ENCODE assay signal across 1 cellular context in genomic region chr7:148940702-148941597, GRCh38.
TF ChIP-seq lines count a peak whose summit lies in the region.

No MANE protein-coding gene starts in this region.

TF ChIP-seq in HepG2, 621 proteins besides CTCF, POLR2A, EP300 and RAD21 (continued from another document and continues in another):
- TF ChIP-seq MIER3 (CRISPR knock-in tag; IDR thresholded peaks at IDR 0.05; ENCODE audit: borderline replicate concordance) = peak; percentile 20; the same call in 1 of the 2 replicates
- TF ChIP-seq, protein P1, sequence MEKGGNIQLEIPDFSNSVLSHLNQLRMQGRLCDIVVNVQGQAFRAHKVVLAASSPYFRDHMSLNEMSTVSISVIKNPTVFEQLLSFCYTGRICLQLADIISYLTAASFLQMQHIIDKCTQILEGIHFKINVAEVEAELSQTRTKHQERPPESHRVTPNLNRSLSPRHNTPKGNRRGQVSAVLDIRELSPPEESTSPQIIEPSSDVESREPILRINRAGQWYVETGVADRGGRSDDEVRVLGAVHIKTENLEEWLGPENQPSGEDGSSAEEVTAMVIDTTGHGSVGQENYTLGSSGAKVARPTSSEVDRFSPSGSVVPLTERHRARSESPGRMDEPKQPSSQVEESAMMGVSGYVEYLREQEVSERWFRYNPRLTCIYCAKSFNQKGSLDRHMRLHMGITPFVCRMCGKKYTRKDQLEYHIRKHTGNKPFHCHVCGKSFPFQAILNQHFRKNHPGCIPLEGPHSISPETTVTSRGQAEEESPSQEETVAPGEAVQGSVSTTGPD (CRISPR knock-in tag; IDR thresholded peaks at IDR 0.05) = no peak
- TF ChIP-seq CBX2 (IDR thresholded peaks at IDR 0.05; ENCODE audit: low read depth, low read length) = 0 out of 2 replicates have a peak, but pooled peaks have one; percentile 12
- no peak for TF ChIP-seq CBX2 (CRISPR knock-in tag; IDR thresholded peaks at IDR 0.05; ENCODE audit: low read depth)
- TF ChIP-seq ZNF558 (CRISPR knock-in tag; IDR thresholded peaks at IDR 0.05; ENCODE audit: borderline replicate concordance) = no peak
- TF ChIP-seq, protein P2, sequence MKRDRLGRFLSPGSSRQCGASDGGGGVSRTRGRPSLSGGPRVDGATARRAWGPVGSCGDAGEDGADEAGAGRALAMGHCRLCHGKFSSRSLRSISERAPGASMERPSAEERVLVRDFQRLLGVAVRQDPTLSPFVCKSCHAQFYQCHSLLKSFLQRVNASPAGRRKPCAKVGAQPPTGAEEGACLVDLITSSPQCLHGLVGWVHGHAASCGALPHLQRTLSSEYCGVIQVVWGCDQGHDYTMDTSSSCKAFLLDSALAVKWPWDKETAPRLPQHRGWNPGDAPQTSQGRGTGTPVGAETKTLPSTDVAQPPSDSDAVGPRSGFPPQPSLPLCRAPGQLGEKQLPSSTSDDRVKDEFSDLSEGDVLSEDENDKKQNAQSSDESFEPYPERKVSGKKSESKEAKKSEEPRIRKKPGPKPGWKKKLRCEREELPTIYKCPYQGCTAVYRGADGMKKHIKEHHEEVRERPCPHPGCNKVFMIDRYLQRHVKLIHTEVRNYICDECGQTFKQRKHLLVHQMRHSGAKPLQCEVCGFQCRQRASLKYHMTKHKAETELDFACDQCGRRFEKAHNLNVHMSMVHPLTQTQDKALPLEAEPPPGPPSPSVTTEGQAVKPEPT (CRISPR knock-in tag; IDR thresholded peaks at IDR 0.05; ENCODE audit: low read depth) = no peak
- no peak for TF ChIP-seq HDAC6 (IDR thresholded peaks at IDR 0.05; ENCODE audit: low read depth, low read length)
- no peak for TF ChIP-seq ATM (IDR thresholded peaks at IDR 0.05; ENCODE audit: borderline replicate concordance)
- TF ChIP-seq ZNF790 (CRISPR knock-in tag; IDR thresholded peaks at IDR 0.05; ENCODE audit: borderline replicate concordance) = no peak
- TF ChIP-seq ZNF10 (CRISPR knock-in tag; IDR thresholded peaks at IDR 0.05; ENCODE audit: borderline replicate concordance, low read depth) = no peak
- TF ChIP-seq DMAP1 (CRISPR knock-in tag; IDR thresholded peaks at IDR 0.05) = peak; percentile 96; the same call in 1 of the 2 replicates
- TF ChIP-seq ZNF746 (CRISPR knock-in tag; IDR thresholded peaks at IDR 0.05) = no peak
- TF ChIP-seq PLSCR1 (CRISPR knock-in tag; IDR thresholded peaks at IDR 0.05; ENCODE audit: borderline replicate concordance) = no peak
- TF ChIP-seq ZNF253 (CRISPR knock-in tag; IDR thresholded peaks at IDR 0.05; ENCODE audit: borderline replicate concordance) = no peak
- peak; percentile 53; the same call in 1 of the 2 replicates for TF ChIP-seq MTA1 (CRISPR knock-in tag; IDR thresholded peaks at IDR 0.05; ENCODE audit: borderline replicate concordance)
- TF ChIP-seq ZNF501 (CRISPR knock-in tag; IDR thresholded peaks at IDR 0.05) = peak; percentile 80
- TF ChIP-seq ZNF782 (CRISPR knock-in tag; IDR thresholded peaks at IDR 0.05; ENCODE audit: borderline replicate concordance) = 0 out of 2 replicates have a peak, but pooled peaks have one; percentile 42
- 0 out of 2 replicates have a peak, but pooled peaks have one; percentile 19 for TF ChIP-seq ETV6 (CRISPR knock-in tag; conservative IDR thresholded peaks at IDR 0.05)
- no peak for TF ChIP-seq ESRRA (CRISPR knock-in tag; IDR thresholded peaks at IDR 0.05; ENCODE audit: low read depth)
- TF ChIP-seq ATF3 (CRISPR knock-in tag; IDR thresholded peaks at IDR 0.05) = peak; percentile 51
- TF ChIP-seq, protein P3, sequence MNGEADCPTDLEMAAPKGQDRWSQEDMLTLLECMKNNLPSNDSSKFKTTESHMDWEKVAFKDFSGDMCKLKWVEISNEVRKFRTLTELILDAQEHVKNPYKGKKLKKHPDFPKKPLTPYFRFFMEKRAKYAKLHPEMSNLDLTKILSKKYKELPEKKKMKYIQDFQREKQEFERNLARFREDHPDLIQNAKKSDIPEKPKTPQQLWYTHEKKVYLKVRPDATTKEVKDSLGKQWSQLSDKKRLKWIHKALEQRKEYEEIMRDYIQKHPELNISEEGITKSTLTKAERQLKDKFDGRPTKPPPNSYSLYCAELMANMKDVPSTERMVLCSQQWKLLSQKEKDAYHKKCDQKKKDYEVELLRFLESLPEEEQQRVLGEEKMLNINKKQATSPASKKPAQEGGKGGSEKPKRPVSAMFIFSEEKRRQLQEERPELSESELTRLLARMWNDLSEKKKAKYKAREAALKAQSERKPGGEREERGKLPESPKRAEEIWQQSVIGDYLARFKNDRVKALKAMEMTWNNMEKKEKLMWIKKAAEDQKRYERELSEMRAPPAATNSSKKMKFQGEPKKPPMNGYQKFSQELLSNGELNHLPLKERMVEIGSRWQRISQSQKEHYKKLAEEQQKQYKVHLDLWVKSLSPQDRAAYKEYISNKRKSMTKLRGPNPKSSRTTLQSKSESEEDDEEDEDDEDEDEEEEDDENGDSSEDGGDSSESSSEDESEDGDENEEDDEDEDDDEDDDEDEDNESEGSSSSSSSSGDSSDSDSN (CRISPR knock-in tag; IDR thresholded peaks at IDR 0.05) = peak; percentile 84
- TF ChIP-seq ZNF850 (CRISPR knock-in tag; conservative IDR thresholded peaks at IDR 0.05) = no peak
- 0 out of 2 replicates have a peak, but pooled peaks have one; percentile 47 for TF ChIP-seq ZNF274 (CRISPR knock-in tag; IDR thresholded peaks at IDR 0.05)
- TF ChIP-seq ZNF543 (CRISPR knock-in tag; IDR thresholded peaks at IDR 0.05) = no peak
- TF ChIP-seq ZNF670 (CRISPR knock-in tag; IDR thresholded peaks at IDR 0.05; ENCODE audit: borderline replicate concordance) = no peak
- TF ChIP-seq ZNF124 (CRISPR knock-in tag; IDR thresholded peaks at IDR 0.05) = no peak
- TF ChIP-seq MLLT10 (CRISPR knock-in tag; IDR thresholded peaks at IDR 0.05) = no peak
- peak; percentile 69; the same call in 1 of the 2 replicates for TF ChIP-seq FOXC1 (CRISPR knock-in tag; IDR thresholded peaks at IDR 0.05; ENCODE audit: borderline replicate concordance)
- TF ChIP-seq ARHGAP35 (CRISPR knock-in tag; IDR thresholded peaks at IDR 0.05; ENCODE audit: borderline replicate concordance) = no peak; the same call in 1 of the 2 replicates
- no peak for TF ChIP-seq ZBTB3 (CRISPR knock-in tag; IDR thresholded peaks at IDR 0.05; ENCODE audit: borderline replicate concordance, low read depth)
- no peak for TF ChIP-seq ZNF530 (CRISPR knock-in tag; IDR thresholded peaks at IDR 0.05; ENCODE audit: low read depth)
- no peak for TF ChIP-seq ZNF207 (IDR thresholded peaks at IDR 0.05; ENCODE audit: borderline replicate concordance)
- TF ChIP-seq RCOR2 (CRISPR knock-in tag; IDR thresholded peaks at IDR 0.05) = no peak
- TF ChIP-seq AGO1 (IDR thresholded peaks at IDR 0.05; ENCODE audit: low read depth, low read length, poor library complexity, severe bottlenecking) = peak; percentile 55
- TF ChIP-seq KDM1A (CRISPR knock-in tag; IDR thresholded peaks at IDR 0.05) = no peak
- no peak for TF ChIP-seq KLF15 (CRISPR knock-in tag; IDR thresholded peaks at IDR 0.05; ENCODE audit: borderline replicate concordance)
- TF ChIP-seq TBL1XR1 (IDR thresholded peaks at IDR 0.05; ENCODE audit: borderline replicate concordance, low read length, partially characterized antibody) = no peak
- no peak for TF ChIP-seq FUBP1 (CRISPR knock-in tag; IDR thresholded peaks at IDR 0.05; ENCODE audit: borderline replicate concordance)
- no peak for TF ChIP-seq PLRG1 (conservative IDR thresholded peaks at IDR 0.05)
- TF ChIP-seq FOXJ3 (CRISPR knock-in tag; IDR thresholded peaks at IDR 0.05; ENCODE audit: borderline replicate concordance) = no peak
- no peak for TF ChIP-seq ZNF652 (CRISPR knock-in tag; IDR thresholded peaks at IDR 0.05; ENCODE audit: borderline replicate concordance, low read depth)
- no peak for TF ChIP-seq HOXA9 (CRISPR knock-in tag; IDR thresholded peaks at IDR 0.05; ENCODE audit: borderline replicate concordance)
- peak; percentile 41; the same call in 1 of the 2 replicates for TF ChIP-seq GATAD1 (CRISPR knock-in tag; IDR thresholded peaks at IDR 0.05)
- TF ChIP-seq ZNF737 (CRISPR knock-in tag; IDR thresholded peaks at IDR 0.05; ENCODE audit: borderline replicate concordance) = no peak
- TF ChIP-seq NRL (CRISPR knock-in tag; IDR thresholded peaks at IDR 0.05; ENCODE audit: borderline replicate concordance) = peak; percentile 70; the same call in 1 of the 2 replicates
- TF ChIP-seq ZSCAN22 (CRISPR knock-in tag; IDR thresholded peaks at IDR 0.05) = no peak
- peak; percentile 10; the same call in 1 of the 2 replicates for TF ChIP-seq NCOA2 (CRISPR knock-in tag; IDR thresholded peaks at IDR 0.05)
- peak; percentile 28; the same call in 1 of the 2 replicates for TF ChIP-seq POGZ (CRISPR knock-in tag; IDR thresholded peaks at IDR 0.05)
- peak; percentile 27; the same call in 1 of the 2 replicates for TF ChIP-seq NR2F2 (IDR thresholded peaks at IDR 0.05; ENCODE audit: borderline replicate concordance, low read depth)
- TF ChIP-seq MAX (IDR thresholded peaks at IDR 0.05) = peak; percentile 93
- 0 out of 2 replicates have a peak, but pooled peaks have one; percentile 44 for TF ChIP-seq MEF2D (CRISPR knock-in tag; IDR thresholded peaks at IDR 0.05)
- no peak for TF ChIP-seq ZSCAN12 (CRISPR knock-in tag; IDR thresholded peaks at IDR 0.05)
- TF ChIP-seq ZNF552 (CRISPR knock-in tag; IDR thresholded peaks at IDR 0.05; ENCODE audit: borderline replicate concordance) = 0 out of 2 replicates have a peak, but pooled peaks have one; percentile 50
- TF ChIP-seq ZHX1 (CRISPR knock-in tag; IDR thresholded peaks at IDR 0.05; ENCODE audit: low read depth) = no peak
- TF ChIP-seq, protein P4, sequence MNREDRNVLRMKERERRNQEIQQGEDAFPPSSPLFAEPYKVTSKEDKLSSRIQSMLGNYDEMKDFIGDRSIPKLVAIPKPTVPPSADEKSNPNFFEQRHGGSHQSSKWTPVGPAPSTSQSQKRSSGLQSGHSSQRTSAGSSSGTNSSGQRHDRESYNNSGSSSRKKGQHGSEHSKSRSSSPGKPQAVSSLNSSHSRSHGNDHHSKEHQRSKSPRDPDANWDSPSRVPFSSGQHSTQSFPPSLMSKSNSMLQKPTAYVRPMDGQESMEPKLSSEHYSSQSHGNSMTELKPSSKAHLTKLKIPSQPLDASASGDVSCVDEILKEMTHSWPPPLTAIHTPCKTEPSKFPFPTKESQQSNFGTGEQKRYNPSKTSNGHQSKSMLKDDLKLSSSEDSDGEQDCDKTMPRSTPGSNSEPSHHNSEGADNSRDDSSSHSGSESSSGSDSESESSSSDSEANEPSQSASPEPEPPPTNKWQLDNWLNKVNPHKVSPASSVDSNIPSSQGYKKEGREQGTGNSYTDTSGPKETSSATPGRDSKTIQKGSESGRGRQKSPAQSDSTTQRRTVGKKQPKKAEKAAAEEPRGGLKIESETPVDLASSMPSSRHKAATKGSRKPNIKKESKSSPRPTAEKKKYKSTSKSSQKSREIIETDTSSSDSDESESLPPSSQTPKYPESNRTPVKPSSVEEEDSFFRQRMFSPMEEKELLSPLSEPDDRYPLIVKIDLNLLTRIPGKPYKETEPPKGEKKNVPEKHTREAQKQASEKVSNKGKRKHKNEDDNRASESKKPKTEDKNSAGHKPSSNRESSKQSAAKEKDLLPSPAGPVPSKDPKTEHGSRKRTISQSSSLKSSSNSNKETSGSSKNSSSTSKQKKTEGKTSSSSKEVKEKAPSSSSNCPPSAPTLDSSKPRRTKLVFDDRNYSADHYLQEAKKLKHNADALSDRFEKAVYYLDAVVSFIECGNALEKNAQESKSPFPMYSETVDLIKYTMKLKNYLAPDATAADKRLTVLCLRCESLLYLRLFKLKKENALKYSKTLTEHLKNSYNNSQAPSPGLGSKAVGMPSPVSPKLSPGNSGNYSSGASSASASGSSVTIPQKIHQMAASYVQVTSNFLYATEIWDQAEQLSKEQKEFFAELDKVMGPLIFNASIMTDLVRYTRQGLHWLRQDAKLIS (CRISPR knock-in tag; IDR thresholded peaks at IDR 0.05) = no peak
